ENCODE assay signal across 8 cellular contexts in the genomic region with DNA sequence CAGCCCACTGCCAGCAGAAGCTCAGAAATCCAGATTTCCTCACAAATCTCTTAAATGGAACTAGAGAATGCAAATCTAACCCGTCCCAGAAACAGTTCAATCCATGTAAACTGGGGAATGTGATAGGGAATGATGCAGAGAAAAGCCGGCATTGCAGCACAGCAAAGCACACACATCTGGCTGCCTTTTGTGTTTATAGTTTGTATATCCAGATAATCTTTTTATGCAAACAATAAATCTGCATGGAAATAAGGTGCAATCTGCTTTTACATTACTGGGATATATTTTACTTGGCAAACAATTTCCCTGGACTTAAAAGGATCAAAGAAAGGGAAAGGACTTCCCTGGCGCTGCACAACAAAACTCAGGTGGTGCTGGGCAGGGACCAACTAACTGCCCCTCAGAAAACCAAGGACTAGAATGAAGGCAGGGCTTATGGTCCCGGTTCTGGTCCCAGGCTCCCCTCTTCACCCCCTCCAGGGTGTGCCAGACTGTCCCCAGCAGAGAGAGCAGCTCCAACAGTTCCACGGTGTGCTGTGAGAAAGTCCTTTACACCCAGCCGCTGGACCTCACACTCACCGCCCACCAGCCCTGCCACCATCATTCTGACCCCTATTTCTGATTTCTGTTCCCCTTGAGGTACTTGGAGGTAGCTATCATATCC. TPM values are rescaled to one million over a fixed set of nuclear protein-coding genes. Genes with fewer than 3 reads are reported as not detected.
DNase-seq lines count a peak whose midpoint lies in the region; ATAC-seq and TF ChIP-seq lines count a peak whose summit lies in the region.

No MANE protein-coding gene starts in this region.

- BruUV-seq in Calu3 (replicated peaks; lab: Mats Ljungman, UMichigan): no TSS peak
- no TSS peak for BruUV-seq in MCF 10A (replicated peaks; lab: Mats Ljungman, UMichigan)

- H3K27me3 Mint-ChIP-seq in Calu3 (ENCODE audit: unreplicated experiment): no peaks in the 10 kb centered on the region
- H3K27me3 Mint-ChIP-seq in MCF 10A (ENCODE audit: insufficient read depth, unreplicated experiment): no peaks in the 10 kb centered on the region

- no peaks in the 10 kb centered on the region for H3K9me3 Mint-ChIP-seq in Calu3 (ENCODE audit: low read depth, unreplicated experiment)
- H3K9me3 Mint-ChIP-seq in MCF 10A (ENCODE audit: unreplicated experiment): no peaks in the 10 kb centered on the region

- intact Hi-C loops in Calu3 (cut with micrococcal nuclease; ENCODE audit: unreplicated experiment) (loop anchor here (1.0 to 10.0 kb wide), 4 partner anchors 78 to 406 kb away; no protein-coding TSS in a partner anchor), MCF 10A (cut with micrococcal nuclease) (loop anchor here (1.0 kb wide), 5 partner anchors 76 to 259 kb away; no protein-coding TSS in a partner anchor)

- in situ Hi-C loops in ACHN (cut with HindIII; ENCODE audit: low pct_ligation_motif_present, low pct_unique_long_range_greater_than_20kb, low sequenced_read_pairs): no loop called here

- POLR2A ChIA-PET in MCF 10A (lab: Yijun Ruan, JAX): interaction anchor here (0.7 to 3.4 kb wide), 16 partner anchors 23 to 272 kb away, joined by 3 to 31 read pairs (median 5); a partner anchor contains a TSS

- H3K27ac Mint-ChIP-seq in Calu3 (ENCODE audit: unreplicated experiment) (peak overlapping the region; percentile 89), MCF 10A (ENCODE audit: low read depth, unreplicated experiment) (peak overlapping the region; percentile 82)

- TF ChIP-seq CTCF in Calu3 (IDR thresholded peaks at IDR 0.05; ENCODE audit: unreplicated experiment): no peak
- TF ChIP-seq CTCF in MCF 10A (IDR thresholded peaks at IDR 0.05; ENCODE audit: unreplicated experiment): no peak
- TF ChIP-seq CTCF in kidney epithelial cell (IDR thresholded peaks at IDR 0.05; ENCODE audit: insufficient read depth, low read length, poor library complexity, severe bottlenecking): no peak

- H3K4me3 Mint-ChIP-seq in Calu3 (ENCODE audit: low read depth, unreplicated experiment): peak overlapping the region; percentile 85
- peak overlapping the region; percentile 81 for H3K4me3 Mint-ChIP-seq in MCF 10A (ENCODE audit: unreplicated experiment)

- H3K27me3 ChIP-seq in kidney epithelial cell (ENCODE audit: control insufficient read depth, insufficient read depth, low read length): no peaks in the 10 kb centered on the region

- DNase-seq in Calu3 (no peak), MCF 10A (ENCODE audit: unreplicated experiment) (no peak), kidney epithelial cell (ENCODE audit: low read depth) (no peak), NCI-H1694 (lab: John Stamatoyannopoulos, UW) (no peak), ACHN (no peak), NOMO-1 treated with DMSO at 0.1 percent for 48 hours (lab: John Stamatoyannopoulos, UW; ENCODE audit: unreplicated experiment) (no peak)

- CTCF ChIA-PET in Calu3 (lab: Charles Lee): interaction anchor here (1.1 to 2.5 kb wide), 7 partner anchors 49 to 230 kb away, joined by 4 to 14 read pairs (median 5); a partner anchor contains a TSS
- CTCF ChIA-PET in MCF 10A (lab: Yijun Ruan, JAX): interaction anchor here (0.5 to 3.4 kb wide), 34 partner anchors 11 to 467 kb away, joined by 3 to 29 read pairs (median 4); a partner anchor contains a TSS

- peak overlapping the region; percentile 2 for H3K4me3 ChIP-seq in kidney epithelial cell (ENCODE audit: low read depth, low read length)
- H3K4me3 ChIP-seq in skin epidermis: peak overlapping the region in 6 of 7 experiments; percentile 50 to 88 (median 79)

- H3K27ac ChIP-seq in skin epidermis: peak overlapping the region in 17 of 21 experiments; percentile 92 to 99 (median 98)

- H3K36me3 Mint-ChIP-seq in Calu3 (ENCODE audit: insufficient read depth, unreplicated experiment) (peaks cover 55% of the 10 kb centered on the region), MCF 10A (ENCODE audit: insufficient read depth, unreplicated experiment) (peaks cover 7% of the 10 kb centered on the region)

- no peak for ATAC-seq in GM21367 (IDR thresholded peaks at IDR 0.05; ENCODE audit: unreplicated experiment)

- H3K36me3 ChIP-seq in kidney epithelial cell (ENCODE audit: control insufficient read depth, insufficient read depth, low read length): no peaks in the 10 kb centered on the region

- peaks cover 34% of the 10 kb centered on the region for H3K4me1 Mint-ChIP-seq in Calu3 (ENCODE audit: low read depth, unreplicated experiment)
- peaks cover 34% of the 10 kb centered on the region for H3K4me1 Mint-ChIP-seq in MCF 10A (ENCODE audit: insufficient read depth, unreplicated experiment)

RNA-seq across cellular contexts. Expression of a gene that starts 2.7 kb away (rescaled TPM):
- total RNA-seq in Calu3 (2022) (15.0 and 18.2 TPM in 2 replicates), MCF 10A (2022) (48.1 and 51.4 TPM in 2 replicates), kidney epithelial cell (92.4 and 99.1 TPM in 2 replicates)
